Comparison of ENCODE assay signal across 14 cellular contexts in the genomic region with DNA sequence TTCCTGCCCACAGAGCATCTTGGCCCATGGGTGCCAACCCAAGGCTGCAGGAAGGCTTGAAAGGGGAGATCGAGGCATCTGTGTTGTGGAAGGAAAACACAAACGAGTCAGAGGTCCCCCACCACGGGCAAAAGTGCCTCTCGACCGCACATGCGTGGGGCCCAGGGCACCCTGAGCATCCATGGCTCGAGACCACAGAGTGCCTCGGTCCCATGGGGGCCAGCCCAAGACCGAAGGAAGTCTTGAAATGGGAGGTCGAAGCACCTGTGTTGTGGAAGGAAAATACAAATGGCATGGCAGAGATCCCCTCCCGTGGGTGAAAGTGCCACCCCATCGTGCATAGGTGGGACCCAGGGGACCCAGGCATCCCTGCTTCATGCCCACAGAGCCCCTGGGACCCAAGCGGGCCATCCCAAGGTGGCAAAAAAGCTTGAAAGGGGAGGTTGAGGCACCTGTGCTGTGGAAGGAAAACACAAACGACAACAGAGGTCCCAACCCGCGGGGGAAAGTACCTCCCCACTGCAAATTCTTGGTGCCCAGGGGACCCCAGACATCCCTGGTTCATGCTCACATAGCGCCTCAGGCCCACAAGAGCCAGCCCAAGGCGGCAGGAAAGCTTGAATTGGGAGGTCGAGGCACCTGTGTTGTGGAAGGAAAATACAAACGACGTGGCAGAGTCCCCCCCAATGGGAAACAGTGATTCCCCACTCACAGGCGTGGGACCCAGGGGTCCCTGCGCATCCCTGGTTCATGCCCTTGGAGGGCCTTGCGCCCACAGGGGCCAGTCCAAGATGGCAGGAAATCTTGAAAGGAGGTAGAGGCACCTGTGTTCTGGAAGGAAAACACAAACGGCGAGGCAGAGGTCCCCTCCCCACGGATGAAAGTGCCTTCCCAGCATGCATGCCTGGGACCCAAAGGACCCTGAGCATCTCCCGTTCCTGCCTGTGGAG.
A peak's percentile ranks its signal among the peaks of the same experiment; 100 is the strongest.
DNase-seq lines count a peak whose midpoint lies in the region; ATAC-seq and TF ChIP-seq lines count a peak whose summit lies in the region.
"Had no signal": no experiment of that assay in that cellular context is flagged by ENCODE, and none has a peak within 500 bp of the region (broad histone marks: within the 10 kb centered on the region; RNA-seq: fewer than 3 reads in every experiment).

No MANE protein-coding gene starts in this region.

- H3K79me1 ChIP-seq in H9 (ENCODE audit: insufficient read depth, low read depth, low read length, poor library complexity, severe bottlenecking): no peaks in the 10 kb centered on the region

- POLR2A ChIA-PET in PC-3 (lab: Charles Lee; ENCODE audit: unreplicated experiment): no interaction called here

- H3K36me3 Mint-ChIP-seq in H9 (ENCODE audit: insufficient read depth in 1 of 3, low read depth in 3 of 3) (peaks cover 8 to 20% (median 16%) of the 10 kb centered on the region in 3 experiments; a peak in 6 of 7 replicates), endothelial cell (ENCODE audit: low read depth, unreplicated experiment) (no peaks in the 10 kb centered on the region)
- H3K36me3 Mint-ChIP-seq: activated naive CD4-positive, alpha-beta T cell treated with anti-CD3 and anti-CD28 coated beads, Interleukin-2, amount 50 U/mL, for 24 hours had no signal

- no peaks in the 10 kb centered on the region for H3K9me2 ChIP-seq in PC-3 (replicated peaks; ENCODE audit: low read length)

- H3K9me3 ChIP-seq in H9 (ENCODE audit: control insufficient read depth, low read depth, low read length): peaks cover 98% of the 10 kb centered on the region
- H3K9me3 ChIP-seq in osteoblast (ENCODE audit: low read depth, low read length): no peaks in the 10 kb centered on the region
- H3K9me3 ChIP-seq in PC-3 (ENCODE audit: low read length): no peaks in the 10 kb centered on the region

- no peaks in the 10 kb centered on the region for H3K23me2 ChIP-seq in H9 (ENCODE audit: insufficient read length, low read depth, low read length, poor library complexity, severe bottlenecking)

- H4K8ac ChIP-seq in H9 (replicated peaks; ENCODE audit: insufficient read length, low read depth, low read length): no peak overlapping the region

- H3K4me3 Mint-ChIP-seq in H9: no peak overlapping the region
- no peak overlapping the region for H3K4me3 Mint-ChIP-seq in endothelial cell (ENCODE audit: unreplicated experiment)
- H3K4me3 Mint-ChIP-seq: activated naive CD4-positive, alpha-beta T cell treated with anti-CD3 and anti-CD28 coated beads, Interleukin-2, amount 50 U/mL, for 24 hours had no signal

- no peak overlapping the region for H2BK5ac ChIP-seq in H9 (ENCODE audit: insufficient read length, low read length)

- H3K79me2 ChIP-seq in H9 (ENCODE audit: insufficient read depth, low read length) (no peaks in the 10 kb centered on the region), osteoblast (ENCODE audit: insufficient read depth, low read length) (no peaks in the 10 kb centered on the region), PC-3 (ENCODE audit: low read length) (no peaks in the 10 kb centered on the region)

- H3K4me1 ChIP-seq in H9 (ENCODE audit: insufficient read depth, low read length): no peaks in the 10 kb centered on the region
- H3K4me1 ChIP-seq in osteoblast (ENCODE audit: insufficient read depth, low read length): no peaks in the 10 kb centered on the region
- no peaks in the 10 kb centered on the region for H3K4me1 ChIP-seq in PC-3 (ENCODE audit: insufficient read depth, low read length)

- no peak overlapping the region for H3K56ac ChIP-seq in H9 (ENCODE audit: insufficient read length, low read depth, low read length)

- no peak overlapping the region for H4K5ac ChIP-seq in H9 (ENCODE audit: insufficient read length, low read depth, low read length)

- H3K4me2 ChIP-seq in H9 (ENCODE audit: insufficient read depth, insufficient read length, low read length) (no peak overlapping the region), osteoblast (ENCODE audit: insufficient read depth, low read length) (no peak overlapping the region), PC-3 (ENCODE audit: low read length) (no peak overlapping the region)

- H3K27ac ChIP-seq in H9 (ENCODE audit: insufficient read length, low read depth, low read length) (no peak overlapping the region), osteoblast (ENCODE audit: low read depth, low read length) (no peak overlapping the region), brain microvascular endothelial cell (no peak overlapping the region), PC-3 (ENCODE audit: low read length) (no peak overlapping the region)
- H3K27ac ChIP-seq: C4-2B had no signal

- no peak overlapping the region for H2AK5ac ChIP-seq in H9 (ENCODE audit: insufficient read length, low read length)

- no TSS peak for BruUV-seq in PC-3 (replicated peaks; lab: Mats Ljungman, UMichigan)

- no peak for TF ChIP-seq CTCF in H9 (conservative IDR thresholded peaks at IDR 0.05)
- no peak for TF ChIP-seq CTCF in endothelial cell (IDR thresholded peaks at IDR 0.05; ENCODE audit: unreplicated experiment)
- TF ChIP-seq CTCF in osteoblast (IDR thresholded peaks at IDR 0.05; ENCODE audit: extremely low read depth, low read depth, low read length): no peak
- TF ChIP-seq CTCF in brain microvascular endothelial cell (IDR thresholded peaks at IDR 0.05; ENCODE audit: low read depth, low read length, missing control alignments): no peak
- TF ChIP-seq CTCF in PC-3 (conservative IDR thresholded peaks at IDR 0.05; ENCODE audit: low read depth, low read length): no peak

- H4K91ac ChIP-seq in H9 (ENCODE audit: insufficient read length, low read depth, low read length): no peak overlapping the region

- H3F3A ChIP-seq in PC-3 (ENCODE audit: low read length, unreplicated experiment): no peaks in the 10 kb centered on the region

- H3K18ac ChIP-seq in H9 (ENCODE audit: insufficient read length, low read depth, low read length): no peak overlapping the region

- no peak overlapping the region for H2BK120ac ChIP-seq in H9 (ENCODE audit: low read depth, low read length, poor library complexity, severe bottlenecking)

- no peak overlapping the region for H3K14ac ChIP-seq in H9 (ENCODE audit: insufficient read depth, low read length)

- H3K36me3 ChIP-seq in osteoblast (ENCODE audit: insufficient read depth, low read length) (no peaks in the 10 kb centered on the region), brain microvascular endothelial cell (replicated peaks) (no peaks in the 10 kb centered on the region), PC-3 (ENCODE audit: low read depth, low read length) (no peaks in the 10 kb centered on the region)

- WGBS in H9 (ENCODE audit: extremely low coverage, insufficient read length, low lambda C conversion rate): no CpG with 5 or more reads among the region's 28 CpGs

- H2BK12ac ChIP-seq in H9 (ENCODE audit: insufficient read length, low read depth, low read length): no peak overlapping the region

- no peak overlapping the region for H3K4me3 ChIP-seq in osteoblast (ENCODE audit: insufficient read depth, low read length)
- H3K4me3 ChIP-seq in brain microvascular endothelial cell (ENCODE audit: low read depth, low read length): no peak overlapping the region
- no peak overlapping the region for H3K4me3 ChIP-seq in PC-3 (ENCODE audit: low read length)

- peaks cover 95 to 100% of the 10 kb centered on the region in 2 experiments for H3K9me3 Mint-ChIP-seq in H9
- peaks cover 10% of the 10 kb centered on the region for H3K9me3 Mint-ChIP-seq in endothelial cell (ENCODE audit: unreplicated experiment)

- no peak overlapping the region for H3K23ac ChIP-seq in H9 (ENCODE audit: insufficient read length, low read depth, low read length)

- in situ Hi-C loops in brain microvascular endothelial cell (cut with HindIII; ENCODE audit: low pct_ligation_motif_present, low sequenced_read_pairs): no loop called here

- ATAC-seq in PC-3: no peak
- ATAC-seq: stimulated activated naive CD8-positive, alpha-beta T cell treated with anti-CD3 and anti-CD28 coated beads, Interleukin-15, Interleukin-2, amounts not matched to agents 100 U/mL and 50 U/mL, for 24 hours had no signal

- H3K27me3 ChIP-seq in H9 (ENCODE audit: insufficient read depth, low read length) (no peaks in the 10 kb centered on the region), osteoblast (ENCODE audit: insufficient read depth, low read length) (no peaks in the 10 kb centered on the region), brain microvascular endothelial cell (replicated peaks) (no peaks in the 10 kb centered on the region), PC-3 (ENCODE audit: low read length) (peaks cover 86% of the 10 kb centered on the region)

- intact Hi-C loops in PC-3 (cut with micrococcal nuclease): no loop called here

- CTCF ChIA-PET in PC-3 (lab: Charles Lee): no interaction called here

- H3K4me1 Mint-ChIP-seq in H9 (no peaks in the 10 kb centered on the region), endothelial cell (ENCODE audit: unreplicated experiment) (no peaks in the 10 kb centered on the region)
- H3K4me1 Mint-ChIP-seq: activated naive CD4-positive, alpha-beta T cell treated with anti-CD3 and anti-CD28 coated beads, Interleukin-2, amount 50 U/mL, for 24 hours had no signal

- no peak overlapping the region for H2BK20ac ChIP-seq in H9 (ENCODE audit: low read depth, low read length, poor library complexity, severe bottlenecking)

- H3K27me3 Mint-ChIP-seq in H9 (ENCODE audit: low read depth): no peaks in the 10 kb centered on the region; the same call in none of the 2 replicates
- peaks cover 3% of the 10 kb centered on the region for H3K27me3 Mint-ChIP-seq in endothelial cell (ENCODE audit: unreplicated experiment)
- H3K27me3 Mint-ChIP-seq: activated naive CD4-positive, alpha-beta T cell treated with anti-CD3 and anti-CD28 coated beads, Interleukin-2, amount 50 U/mL, for 24 hours had no signal

- H2AFZ ChIP-seq in H9 (ENCODE audit: low read length) (no peak overlapping the region), osteoblast (ENCODE audit: low read length) (no peak overlapping the region), PC-3 (ENCODE audit: low read length) (no peak overlapping the region)

- no peak overlapping the region for H2BK15ac ChIP-seq in H9 (ENCODE audit: low read depth, low read length)

- H3K4ac ChIP-seq in H9 (ENCODE audit: low read depth, low read length): no peak overlapping the region

- no peaks in the 10 kb centered on the region for H4K20me1 ChIP-seq in H9 (ENCODE audit: control insufficient read depth, insufficient read depth, insufficient read length)
- no peaks in the 10 kb centered on the region for H4K20me1 ChIP-seq in osteoblast (ENCODE audit: insufficient read depth, low read length)
- H4K20me1 ChIP-seq in PC-3 (ENCODE audit: low read length): no peaks in the 10 kb centered on the region

- no peak overlapping the region for H3T11ph ChIP-seq in H9 (ENCODE audit: low read length)

- H3K27ac Mint-ChIP-seq in H9: no peak overlapping the region
- H3K27ac Mint-ChIP-seq in endothelial cell (ENCODE audit: unreplicated experiment): no peak overlapping the region
- H3K27ac Mint-ChIP-seq: activated naive CD4-positive, alpha-beta T cell treated with anti-CD3 and anti-CD28 coated beads, Interleukin-2, amount 50 U/mL, for 24 hours had no signal

- DNase-seq in AG20443 (ENCODE audit: low spot score) (peak; percentile 3), H9 (peak; percentile 8), endothelial cell (ENCODE audit: low spot score) (peak; percentile 0), osteoblast (ENCODE audit: insufficient read length, low spot score, missing footprints) (peak; percentile 64), brain microvascular endothelial cell (no peak), NCI-H2081 (lab: John Stamatoyannopoulos, UW) (no peak), NCI-H345 (lab: John Stamatoyannopoulos, UW) (no peak), PC-3 (no peak)
- DNase-seq: activated CD4-positive, CD25-positive, alpha-beta regulatory T cell; KBM-7; NCI-H1436 treated with DMSO at 0.1 percent for 48 hours; stimulated activated naive CD8-positive, alpha-beta T cell treated with anti-CD3 and anti-CD28 coated beads, Interleukin-15, Interleukin-2, amounts not matched to agents 100 U/mL and 50 U/mL, for 24 hours had no signal

- H3K9ac ChIP-seq in H9 (ENCODE audit: extremely low read depth, insufficient read length, low read length) (no peak overlapping the region), PC-3 (ENCODE audit: low read length) (no peak overlapping the region)

Comparison
In these comparisons a context has a peak if more than half of its experiments do, and no peak if none do; other contexts are left out.
1. DNase-seq: peak in AG20443 (single experiment), H9 (single experiment), endothelial cell (single experiment) and osteoblast (single experiment); none in brain microvascular endothelial cell (single experiment), NCI-H2081 (0 of 2), NCI-H345 (single experiment) and PC-3 (single experiment).